8 cellular contexts compared by ENCODE assay signal in the genomic region with DNA sequence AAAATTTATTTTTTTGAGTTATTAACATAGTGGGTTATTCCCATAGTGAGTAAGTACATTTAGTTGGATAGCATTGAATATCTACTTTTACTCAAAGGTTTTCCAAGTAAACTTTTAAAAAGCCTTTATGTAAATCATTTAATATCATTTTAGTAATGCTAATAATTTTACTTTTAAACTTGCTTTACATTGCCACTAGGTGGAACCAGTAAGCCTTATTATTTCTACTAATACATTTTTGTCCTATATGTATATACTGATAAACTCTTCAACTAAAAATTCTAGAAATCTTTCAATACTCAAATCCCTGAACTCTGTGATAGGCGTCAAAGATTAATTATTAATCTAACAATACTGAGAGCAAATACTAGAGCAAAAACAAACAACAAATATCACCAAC.
DNase-seq lines count a peak whose midpoint lies in the region; ATAC-seq and TF ChIP-seq lines count a peak whose summit lies in the region.

No MANE protein-coding gene starts in this region.

- no peak overlapping the region for H3K4me2 ChIP-seq in GM23248 (ENCODE audit: unreplicated experiment)

- no peak overlapping the region for H3K27ac ChIP-seq in A673 (ENCODE audit: low read depth, low read length, poor library complexity, severe bottlenecking)
- no peak overlapping the region for H3K27ac ChIP-seq in GM23248
- no peak overlapping the region for H3K27ac ChIP-seq in RWPE1
- H3K27ac ChIP-seq in foreskin keratinocyte, result no peak overlapping the region

- no peak overlapping the region for H2AFZ ChIP-seq in GM23248

- no peaks in the 10 kb centered on the region for H4K20me1 ChIP-seq in GM23248 (ENCODE audit: insufficient read depth)

- BruUV-seq in A673 (replicated peaks; lab: Mats Ljungman, UMichigan), result no TSS peak

- H3K9me2 ChIP-seq in GM23248 (ENCODE audit: insufficient read depth), result no peaks in the 10 kb centered on the region

- no peaks in the 10 kb centered on the region for H3K9me3 ChIP-seq in A673 (ENCODE audit: low read depth, low read length, poor library complexity, severe bottlenecking)
- no peaks in the 10 kb centered on the region for H3K9me3 ChIP-seq in GM23248 (ENCODE audit: low read depth)

- ATAC-seq in foreskin keratinocyte, result no peak
- ATAC-seq in HG03439 (IDR thresholded peaks at IDR 0.05; ENCODE audit: unreplicated experiment), result no peak
- ATAC-seq in HG03565 (IDR thresholded peaks at IDR 0.05; ENCODE audit: unreplicated experiment), result no peak

- 3 to 4% methylated on average over 1 of the region's 1 CpG for WGBS in GM23248 (ENCODE audit: low coverage in 1 of 2, low lambda C conversion rate in 2 of 2, missing lambda C conversion rate in 2 of 2), 2 experiments

- DNase-seq in A673 (ENCODE audit: low spot score) (peak; percentile 57), GM23248 (peak; percentile 37), RWPE1 (ENCODE audit: low spot score) (no peak), foreskin keratinocyte (peak in 1 of 2 donors; percentile 8), HuH-7.5 (ENCODE audit: low spot score) (no peak)
- no peak for DNase-seq in activated naive CD4-positive, alpha-beta T cell treated with Interleukin-2 at 50 U/mL for 16 hours

- H3K4me3 ChIP-seq in A673 (ENCODE audit: low read depth, low read length, poor library complexity, severe bottlenecking) (no peak overlapping the region), GM23248 (no peak overlapping the region)

- peaks cover 14% of the 10 kb centered on the region for H3K4me1 ChIP-seq in A673 (ENCODE audit: insufficient read depth, low read length, poor library complexity, severe bottlenecking)
- H3K4me1 ChIP-seq in GM23248 (ENCODE audit: insufficient read depth), result no peaks in the 10 kb centered on the region
- H3K4me1 ChIP-seq in foreskin keratinocyte, result no peaks in the 10 kb centered on the region

- in situ Hi-C loops in GM23248 (cut with MboI), result no loop called here

- H3K27me3 ChIP-seq in A673 (replicated peaks; ENCODE audit: insufficient read depth, low read depth, low read length, poor library complexity), result no peaks in the 10 kb centered on the region
- H3K27me3 ChIP-seq in GM23248 (replicated peaks; ENCODE audit: insufficient read depth), result no peaks in the 10 kb centered on the region
- H3K27me3 ChIP-seq in foreskin keratinocyte, result no peaks in the 10 kb centered on the region

- H3K9ac ChIP-seq in GM23248, result no peak overlapping the region

- intact Hi-C loops in A673 (cut with micrococcal nuclease; ENCODE audit: unreplicated experiment), result loop anchor here (5.0 to 10.0 kb wide), 2 partner anchors 790 to 962 kb away; no protein-coding TSS in a partner anchor

- no peaks in the 10 kb centered on the region for H3K36me3 ChIP-seq in A673 (ENCODE audit: insufficient read depth, low read length, poor library complexity, severe bottlenecking)
- H3K36me3 ChIP-seq in GM23248 (ENCODE audit: low read depth), result no peaks in the 10 kb centered on the region

- no peaks in the 10 kb centered on the region for H3K79me2 ChIP-seq in GM23248 (ENCODE audit: insufficient read depth)

- POLR2A ChIA-PET in A673 (lab: Charles Lee; ENCODE audit: low non-redundant PET) (interaction anchor here (0.7 kb wide), 1 partner anchor 245 kb away, joined by 3 read pairs; no protein-coding TSS in a partner anchor), RWPE1 (lab: Yijun Ruan, JAX; ENCODE audit: low non-redundant PET) (no interaction called here)

- no peaks in the 10 kb centered on the region for H3F3A ChIP-seq in GM23248 (ENCODE audit: insufficient read depth)

- CTCF ChIA-PET in A673 (lab: Charles Lee), result no interaction called here
- CTCF ChIA-PET in RWPE1 (lab: Yijun Ruan, JAX), result interaction anchor here (0.6 kb wide), 1 partner anchor 1171 kb away, joined by 3 read pairs; no protein-coding TSS in a partner anchor

- peak; percentile 66 for TF ChIP-seq CTCF in A673 (conservative IDR thresholded peaks at IDR 0.05; ENCODE audit: low read depth, low read length)
- TF ChIP-seq CTCF in RWPE1 (conservative IDR thresholded peaks at IDR 0.05; ENCODE audit: low read depth), result peak; percentile 46
- peak; percentile 62 for TF ChIP-seq CTCF in foreskin keratinocyte (conservative IDR thresholded peaks at IDR 0.05)

Comparison
In these comparisons a context has a peak if more than half of its experiments do, and no peak if none do; other contexts are left out.
1. DNase-seq: peak in A673 (single experiment) and GM23248 (single experiment); none in RWPE1 (single experiment), HuH-7.5 (single experiment) and activated naive CD4-positive, alpha-beta T cell treated with Interleukin-2 at 50 U/mL for 16 hours (single experiment).
2. Peak in every context shown above with its lines, with median percentiles within 50 percentile points of each other: CTCF ChIP-seq.